8 cellular contexts compared by ENCODE assay signal in the genomic region with DNA sequence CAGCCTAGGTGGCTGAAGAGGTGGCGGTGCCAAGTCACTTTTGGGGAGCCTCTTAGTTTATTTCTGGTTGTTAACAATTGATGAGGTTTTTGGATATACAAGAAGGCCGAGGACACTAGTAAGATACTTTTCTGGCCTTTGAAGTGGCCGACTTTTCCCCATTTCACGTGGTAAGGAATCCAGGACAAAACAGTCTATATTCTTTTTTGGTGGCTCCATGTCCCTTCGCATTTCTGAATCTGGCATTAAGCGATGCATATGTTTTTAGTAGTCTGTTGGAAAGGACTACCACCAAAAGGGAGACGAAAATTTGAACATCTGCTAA. TPM values are rescaled to one million over a fixed set of nuclear protein-coding genes. Genes with fewer than 3 reads are reported as not detected.
A peak's percentile ranks its signal among the peaks of the same experiment; 100 is the strongest.
DNase-seq lines count a peak whose midpoint lies in the region; ATAC-seq, FAIRE-seq and TF ChIP-seq lines count a peak whose summit lies in the region.

No MANE protein-coding gene starts in this region.

- H3K36me3 Mint-ChIP-seq in dendritic cell treated with granulocyte-macrophage colony-stimulating factor and Interleukin-4, amounts not matched to agents 40 ng/mL and 50 ng/mL, for 4 days (ENCODE audit: low read depth): peaks cover 53% of the 10 kb centered on the region

- TF ChIP-seq EP300 in neural cell (conservative IDR thresholded peaks at IDR 0.05; ENCODE audit: poor library complexity, severe bottlenecking): no peak

- intact Hi-C loops in dendritic cell treated with granulocyte-macrophage colony-stimulating factor and Interleukin-4, amounts not matched to agents 40 ng/mL and 50 ng/mL, for 4 days (cut with micrococcal nuclease): no loop called here

- peak overlapping the region; percentile 78 for H3K9ac ChIP-seq in Karpas-422 (ENCODE audit: low read length)
- H3K9ac ChIP-seq in neural cell (ENCODE audit: low read length): peak overlapping the region; percentile 70

- H3K4me1 ChIP-seq in Karpas-422 (ENCODE audit: low read length): peaks cover 22% of the 10 kb centered on the region

- H3K9me3 ChIP-seq in Karpas-422 (ENCODE audit: low read length) (no peaks in the 10 kb centered on the region), neural cell (ENCODE audit: low read length) (no peaks in the 10 kb centered on the region)

- TF ChIP-seq RAD21 in neural cell (conservative IDR thresholded peaks at IDR 0.05): no peak

- H3K27me3 Mint-ChIP-seq in dendritic cell treated with granulocyte-macrophage colony-stimulating factor and Interleukin-4, amounts not matched to agents 40 ng/mL and 50 ng/mL, for 4 days: no peaks in the 10 kb centered on the region

- peaks cover 24% of the 10 kb centered on the region for H3K4me1 Mint-ChIP-seq in dendritic cell treated with granulocyte-macrophage colony-stimulating factor and Interleukin-4, amounts not matched to agents 40 ng/mL and 50 ng/mL, for 4 days (ENCODE audit: low read depth)

- DNase-seq in BJ (ENCODE audit: low read depth) (no peak), Karpas-422 (no peak), RCC 7860 (ENCODE audit: low spot score) (no peak)

- H3K9me2 ChIP-seq in Karpas-422 (replicated peaks; ENCODE audit: insufficient read depth, low read length) (no peaks in the 10 kb centered on the region), neural cell (ENCODE audit: insufficient read depth, low read length) (no peaks in the 10 kb centered on the region)

- POLR2A ChIA-PET in BJ (lab: Charles Lee): no interaction called here

- peak overlapping the region; percentile 79 for H3K4me3 Mint-ChIP-seq in dendritic cell treated with granulocyte-macrophage colony-stimulating factor and Interleukin-4, amounts not matched to agents 40 ng/mL and 50 ng/mL, for 4 days

- H3K9me3 Mint-ChIP-seq in dendritic cell treated with granulocyte-macrophage colony-stimulating factor and Interleukin-4, amounts not matched to agents 40 ng/mL and 50 ng/mL, for 4 days: no peaks in the 10 kb centered on the region

- H3K27me3 ChIP-seq in BJ (ENCODE audit: control insufficient read depth, insufficient read depth, low read length) (no peaks in the 10 kb centered on the region), Karpas-422 (ENCODE audit: low read length) (no peaks in the 10 kb centered on the region), neural cell (ENCODE audit: insufficient read depth, low read depth, low read length) (peaks cover 4% of the 10 kb centered on the region)

- ATAC-seq in HG03457 (IDR thresholded peaks at IDR 0.05; ENCODE audit: unreplicated experiment) (no peak), HG03378 (IDR thresholded peaks at IDR 0.05; ENCODE audit: unreplicated experiment) (no peak), HG02852 (IDR thresholded peaks at IDR 0.05; ENCODE audit: unreplicated experiment) (no peak)

- peak overlapping the region; percentile 59 for H3K27ac ChIP-seq in Karpas-422 (ENCODE audit: low read length)
- H3K27ac ChIP-seq in neural cell (ENCODE audit: low read length): peak overlapping the region; percentile 58

- CTCF ChIA-PET in BJ (lab: Yijun Ruan, JAX): no interaction called here

- no peak overlapping the region for H2AFZ ChIP-seq in Karpas-422 (ENCODE audit: low read length)
- H2AFZ ChIP-seq in neural cell (ENCODE audit: low read depth, low read length): no peak overlapping the region

- H3K36me3 ChIP-seq in BJ (ENCODE audit: control insufficient read depth, insufficient read depth, low read length) (peaks cover 8% of the 10 kb centered on the region), Karpas-422 (ENCODE audit: insufficient read depth, low read length) (peaks cover 15% of the 10 kb centered on the region; the same call in 1 of the 2 replicates), neural cell (ENCODE audit: insufficient read depth, low read length) (peaks cover 6% of the 10 kb centered on the region)

- H3F3A ChIP-seq in neural cell (ENCODE audit: insufficient read depth, low read length, poor library complexity, severe bottlenecking): peaks cover 5% of the 10 kb centered on the region

- H3K4me2 ChIP-seq in Karpas-422 (ENCODE audit: low read depth, low read length, poor library complexity, severe bottlenecking): peak overlapping the region; percentile 91
- peak overlapping the region; percentile 50 for H3K4me2 ChIP-seq in neural cell (ENCODE audit: low read length)

- H3K79me2 ChIP-seq in Karpas-422 (ENCODE audit: low read length) (peaks cover 50% of the 10 kb centered on the region), neural cell (replicated peaks; ENCODE audit: insufficient read depth, low read length) (peaks cover 73% of the 10 kb centered on the region)

- no peak for FAIRE-seq in RCC 7860 (lab: Jason Lieb, UNC)

- TF ChIP-seq CTCF in BJ (IDR thresholded peaks at IDR 0.05; ENCODE audit: insufficient read depth, low read depth, low read length): no peak
- TF ChIP-seq CTCF in neural cell (IDR thresholded peaks at IDR 0.05; ENCODE audit: poor library complexity, severe bottlenecking): no peak

- peak overlapping the region; percentile 100 for H3K27ac Mint-ChIP-seq in dendritic cell treated with granulocyte-macrophage colony-stimulating factor and Interleukin-4, amounts not matched to agents 40 ng/mL and 50 ng/mL, for 4 days

- H4K20me1 ChIP-seq in Karpas-422 (ENCODE audit: insufficient read depth, low read depth, low read length) (no peaks in the 10 kb centered on the region), neural cell (ENCODE audit: insufficient read depth) (no peaks in the 10 kb centered on the region)

- peak overlapping the region; percentile 84 for H3K4me3 ChIP-seq in BJ (ENCODE audit: low read depth, low read length)
- peak overlapping the region; percentile 86 for H3K4me3 ChIP-seq in Karpas-422 (ENCODE audit: low read length)
- peak overlapping the region; percentile 88 for H3K4me3 ChIP-seq in neural cell (ENCODE audit: low read length)

TF ChIP-seq in neural cell, 6 proteins besides CTCF, POLR2A, EP300 and RAD21:
- TF ChIP-seq TAF1 (IDR thresholded peaks at IDR 0.05; ENCODE audit: low read depth) (no peak), MXI1 (conservative IDR thresholded peaks at IDR 0.05; ENCODE audit: poor library complexity, severe bottlenecking) (no peak), POLR2AphosphoS5 (IDR thresholded peaks at IDR 0.05) (no peak), SMC3 (conservative IDR thresholded peaks at IDR 0.05; ENCODE audit: poor library complexity) (no peak), EZH2 (IDR thresholded peaks at IDR 0.05; ENCODE audit: borderline replicate concordance, insufficient read depth, low read length, poor library complexity, severe bottlenecking) (no peak)
- TF ChIP-seq, protein P1, sequence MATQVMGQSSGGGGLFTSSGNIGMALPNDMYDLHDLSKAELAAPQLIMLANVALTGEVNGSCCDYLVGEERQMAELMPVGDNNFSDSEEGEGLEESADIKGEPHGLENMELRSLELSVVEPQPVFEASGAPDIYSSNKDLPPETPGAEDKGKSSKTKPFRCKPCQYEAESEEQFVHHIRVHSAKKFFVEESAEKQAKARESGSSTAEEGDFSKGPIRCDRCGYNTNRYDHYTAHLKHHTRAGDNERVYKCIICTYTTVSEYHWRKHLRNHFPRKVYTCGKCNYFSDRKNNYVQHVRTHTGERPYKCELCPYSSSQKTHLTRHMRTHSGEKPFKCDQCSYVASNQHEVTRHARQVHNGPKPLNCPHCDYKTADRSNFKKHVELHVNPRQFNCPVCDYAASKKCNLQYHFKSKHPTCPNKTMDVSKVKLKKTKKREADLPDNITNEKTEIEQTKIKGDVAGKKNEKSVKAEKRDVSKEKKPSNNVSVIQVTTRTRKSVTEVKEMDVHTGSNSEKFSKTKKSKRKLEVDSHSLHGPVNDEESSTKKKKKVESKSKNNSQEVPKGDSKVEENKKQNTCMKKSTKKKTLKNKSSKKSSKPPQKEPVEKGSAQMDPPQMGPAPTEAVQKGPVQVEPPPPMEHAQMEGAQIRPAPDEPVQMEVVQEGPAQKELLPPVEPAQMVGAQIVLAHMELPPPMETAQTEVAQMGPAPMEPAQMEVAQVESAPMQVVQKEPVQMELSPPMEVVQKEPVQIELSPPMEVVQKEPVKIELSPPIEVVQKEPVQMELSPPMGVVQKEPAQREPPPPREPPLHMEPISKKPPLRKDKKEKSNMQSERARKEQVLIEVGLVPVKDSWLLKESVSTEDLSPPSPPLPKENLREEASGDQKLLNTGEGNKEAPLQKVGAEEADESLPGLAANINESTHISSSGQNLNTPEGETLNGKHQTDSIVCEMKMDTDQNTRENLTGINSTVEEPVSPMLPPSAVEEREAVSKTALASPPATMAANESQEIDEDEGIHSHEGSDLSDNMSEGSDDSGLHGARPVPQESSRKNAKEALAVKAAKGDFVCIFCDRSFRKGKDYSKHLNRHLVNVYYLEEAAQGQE (IDR thresholded peaks at IDR 0.05; ENCODE audit: borderline replicate concordance): no peak

RNA-seq across cellular contexts. Expression of a gene that starts 1.4 kb away (rescaled TPM):
- polyA plus RNA-seq in BJ (2011; rRNA removed) (30.2 and 32.4 TPM in 2 replicates), neural cell (31.0 and 34.0 TPM in 2 replicates)
- polyA minus RNA-seq in BJ (2011; rRNA and poly(A)+ RNA removed): 42.3 and 44.4 TPM in 2 replicates
- 83.6 and 88.5 TPM in 2 replicates for total RNA-seq in Karpas-422 (2014; rRNA removed; shearing (Covaris generic); ENCODE audit: low replicate concordance)
- polyA minus RNA-seq in neural cell: 69.6 and 78.3 TPM in 2 replicates

RNA-seq across cellular contexts. Expression of a gene that starts 10.0 kb away (rescaled TPM):
- polyA plus RNA-seq in BJ (2011; rRNA removed) (0.27 and 0.60 TPM in 2 replicates), neural cell (3.7 and 4.8 TPM in 2 replicates)
- 0.33 and 0.41 TPM in 2 replicates for polyA minus RNA-seq in BJ (2011; rRNA and poly(A)+ RNA removed)
- total RNA-seq in Karpas-422 (2014; rRNA removed; shearing (Covaris generic); ENCODE audit: low replicate concordance): 0.22 and 1.5 TPM in 2 replicates
- polyA minus RNA-seq in neural cell: 27.6 and 31.9 TPM in 2 replicates
